In genomic region chr1:107874221-107874620, GRCh38 we compare ENCODE assay signal across 18 cellular contexts.
DNase-seq lines count a peak whose midpoint lies in the region; ATAC-seq and TF ChIP-seq lines count a peak whose summit lies in the region.
"Had no signal": no experiment of that assay in that cellular context is flagged by ENCODE, and none has a peak within 500 bp of the region (broad histone marks: within the 10 kb centered on the region; RNA-seq: fewer than 3 reads in every experiment).

No MANE protein-coding gene starts in this region.

- WGBS in hepatocyte (ENCODE audit: low lambda C conversion rate, missing lambda C conversion rate): 82% methylated on average over 1 of the region's 1 CpG

- H3K27ac Mint-ChIP-seq in activated naive CD8-positive, alpha-beta T cell: peak overlapping the region; percentile 19
- H3K27ac Mint-ChIP-seq in activated naive CD8-positive, alpha-beta T cell treated with anti-CD3 and anti-CD28 coated beads for 36 hours: no peak overlapping the region

- H3K9me2 ChIP-seq in hepatocyte (replicated peaks; ENCODE audit: insufficient read depth): no peaks in the 10 kb centered on the region

- no peak overlapping the region for H3K4me3 ChIP-seq in adipocyte (ENCODE audit: low read length)
- H3K4me3 ChIP-seq in foreskin fibroblast (ENCODE audit: low read depth in 1 of 2, low read length in 2 of 2): no peak overlapping the region
- no peak overlapping the region for H3K4me3 ChIP-seq in hepatocyte
- H3K4me3 ChIP-seq: Peyer's patch had no signal

- H3K9ac ChIP-seq in adipocyte (ENCODE audit: low read length): no peak overlapping the region

- H3K4me1 ChIP-seq in adipocyte (ENCODE audit: control insufficient read depth, insufficient read depth, low read length) (peaks cover 31% of the 10 kb centered on the region), hepatocyte (ENCODE audit: insufficient read depth) (no peaks in the 10 kb centered on the region)
- H3K4me1 ChIP-seq: Peyer's patch had no signal

- H3K9me3 ChIP-seq in adipocyte (ENCODE audit: control insufficient read depth, low read length) (no peaks in the 10 kb centered on the region), hepatocyte (ENCODE audit: low read depth) (no peaks in the 10 kb centered on the region)
- H3K9me3 ChIP-seq: Peyer's patch had no signal

- no peak overlapping the region for H3K4me3 Mint-ChIP-seq in activated naive CD8-positive, alpha-beta T cell
- H3K4me3 Mint-ChIP-seq in activated naive CD8-positive, alpha-beta T cell treated with anti-CD3 and anti-CD28 coated beads for 36 hours: no peak overlapping the region

- H3K27me3 Mint-ChIP-seq in activated naive CD8-positive, alpha-beta T cell: no peaks in the 10 kb centered on the region
- H3K27me3 Mint-ChIP-seq in activated naive CD8-positive, alpha-beta T cell treated with anti-CD3 and anti-CD28 coated beads for 36 hours: no peaks in the 10 kb centered on the region

- peaks cover 17% of the 10 kb centered on the region for H3K36me3 Mint-ChIP-seq in activated naive CD8-positive, alpha-beta T cell
- H3K36me3 Mint-ChIP-seq in activated naive CD8-positive, alpha-beta T cell treated with anti-CD3 and anti-CD28 coated beads for 36 hours: peaks cover 19% of the 10 kb centered on the region

- no peak for DNase-seq in activated naive CD8-positive, alpha-beta T cell treated with anti-CD3 and anti-CD28 coated beads for 36 hours
- DNase-seq in adipocyte (ENCODE audit: low read depth): peak; percentile 6
- peak; percentile 7 to 58 for DNase-seq in foreskin fibroblast
- DNase-seq in stromal cell of bone marrow (ENCODE audit: low read depth): peak; percentile 18
- DNase-seq in GM13977 (ENCODE audit: low spot score): no peak
- DNase-seq in hepatocyte (ENCODE audit: low spot score): no peak
- DNase-seq: 8988T, C1 segment of cervical spinal cord, NCI-H1092 treated with DMSO at 0.1 percent for 48 hours, NCI-H1694, NCI-H2107, NCI-H446, NCI-H748 treated with DMSO at 0.1 percent for 48 hours, Peyer's patch, Right ventricle myocardium superior had no signal

- no peak for ATAC-seq in GM21825 (IDR thresholded peaks at IDR 0.05; ENCODE audit: unreplicated experiment)
- ATAC-seq: HCT116 had no signal

- TF ChIP-seq CTCF in foreskin fibroblast (IDR thresholded peaks at IDR 0.05; ENCODE audit: low read depth, low read length) (no peak), GM13977 (IDR thresholded peaks at IDR 0.05; ENCODE audit: extremely low read depth, insufficient read depth, missing control alignments) (no peak), hepatocyte (IDR thresholded peaks at IDR 0.05; ENCODE audit: poor library complexity) (no peak)

- no peak overlapping the region for H3K4me2 ChIP-seq in hepatocyte

- H3K36me3 ChIP-seq in adipocyte (ENCODE audit: control insufficient read depth, insufficient read depth, low read length, severe bottlenecking) (no peaks in the 10 kb centered on the region), hepatocyte (replicated peaks; ENCODE audit: insufficient read depth, low read depth) (no peaks in the 10 kb centered on the region)
- H3K36me3 ChIP-seq: Peyer's patch had no signal

- in situ Hi-C loops in GM13977 (cut with MboI; ENCODE audit: low pct_unique_long_range_greater_than_20kb, low sequenced_read_pairs, unreplicated experiment): no loop called here

- H2AFZ ChIP-seq in hepatocyte: no peak overlapping the region

- no peaks in the 10 kb centered on the region for H3K79me2 ChIP-seq in hepatocyte

- no peaks in the 10 kb centered on the region for H4K20me1 ChIP-seq in hepatocyte (ENCODE audit: insufficient read depth, poor library complexity, severe bottlenecking)

- H3K27ac ChIP-seq in hepatocyte: no peak overlapping the region

- peaks cover 64% of the 10 kb centered on the region for H3K4me1 Mint-ChIP-seq in activated naive CD8-positive, alpha-beta T cell (ENCODE audit: low read depth)
- H3K4me1 Mint-ChIP-seq in activated naive CD8-positive, alpha-beta T cell treated with anti-CD3 and anti-CD28 coated beads for 36 hours: peaks cover 34% of the 10 kb centered on the region

- H3K27me3 ChIP-seq in adipocyte (replicated peaks; ENCODE audit: control insufficient read depth, insufficient read depth, low read length) (no peaks in the 10 kb centered on the region), hepatocyte (no peaks in the 10 kb centered on the region)
- H3K27me3 ChIP-seq: Peyer's patch had no signal

- peaks cover 6% of the 10 kb centered on the region for H3K9me3 Mint-ChIP-seq in activated naive CD8-positive, alpha-beta T cell (ENCODE audit: low read depth)
- peaks cover 17% of the 10 kb centered on the region for H3K9me3 Mint-ChIP-seq in activated naive CD8-positive, alpha-beta T cell treated with anti-CD3 and anti-CD28 coated beads for 36 hours

Comparison
In these comparisons a context has a peak if more than half of its experiments do, and no peak if none do; other contexts are left out.
1. DNase-seq: peak in adipocyte (single experiment), foreskin fibroblast (2 of 2) and stromal cell of bone marrow (single experiment); none in activated naive CD8-positive, alpha-beta T cell treated with anti-CD3 and anti-CD28 coated beads for 36 hours (single experiment), GM13977 (single experiment) and hepatocyte (single experiment).